Comparison of ENCODE assay signal across 8 cellular contexts in the genomic region with DNA sequence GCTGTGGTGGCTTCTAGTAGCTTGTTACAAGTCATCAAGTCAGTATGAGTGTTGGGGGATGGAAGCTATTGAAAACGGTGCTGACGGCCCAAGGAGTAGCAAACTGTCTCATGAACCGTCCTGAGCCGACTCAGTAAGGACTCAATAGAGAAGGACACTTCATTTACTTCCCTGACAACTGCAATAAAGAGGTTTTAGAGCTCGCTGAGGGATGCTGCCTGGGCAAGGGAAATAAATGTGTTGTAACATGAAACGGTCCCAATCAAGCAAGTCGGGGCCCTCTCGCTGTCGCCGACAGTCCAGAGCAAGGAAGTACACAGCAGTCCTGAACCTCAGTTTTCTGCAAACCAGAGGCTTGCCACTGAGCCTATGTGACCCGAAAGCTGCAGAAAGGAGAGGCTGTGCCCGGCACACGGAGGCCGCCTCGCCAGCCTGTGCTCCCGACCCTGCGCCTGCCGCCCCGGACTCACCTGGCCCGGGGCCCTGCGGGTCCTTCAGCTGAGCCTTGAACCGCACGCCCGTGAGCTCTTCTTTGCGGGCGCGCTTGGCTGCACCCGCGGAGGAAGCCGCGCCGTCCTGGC. TPM values are rescaled to one million over a fixed set of nuclear protein-coding genes. Genes with fewer than 3 reads are reported as not detected.
DNase-seq lines count a peak whose midpoint lies in the region; ATAC-seq and TF ChIP-seq lines count a peak whose summit lies in the region.

No MANE protein-coding gene starts in this region.

- ATAC-seq in Right ventricle myocardium inferior: no peak
- ATAC-seq in lung (ENCODE audit: insufficient read depth, low FRiP score): peak; percentile 9
- ATAC-seq in aorta (ENCODE audit: low FRiP score): peak; percentile 52
- ATAC-seq in GM18907 (IDR thresholded peaks at IDR 0.05; ENCODE audit: unreplicated experiment): no peak

- TF ChIP-seq CTCF in cardiac muscle cell (IDR thresholded peaks at IDR 0.05; ENCODE audit: low read depth, low read length) (no peak), breast epithelium (IDR thresholded peaks at IDR 0.05) (no peak), lung (IDR thresholded peaks at IDR 0.05; ENCODE audit: control extremely low read depth, extremely low read depth) (no peak)

- H3K27me3 ChIP-seq in cardiac muscle cell: peaks cover 7% of the 10 kb centered on the region
- no peaks in the 10 kb centered on the region for H3K27me3 ChIP-seq in breast epithelium
- no peaks in the 10 kb centered on the region for H3K27me3 ChIP-seq in lung (ENCODE audit: control insufficient read depth, insufficient read depth)
- no peaks in the 10 kb centered on the region for H3K27me3 ChIP-seq in aorta (ENCODE audit: control insufficient read depth in 1 of 2, insufficient read depth in 2 of 2, low read length in 1 of 2)

- H3K4me3 ChIP-seq in cardiac muscle cell: peak overlapping the region; percentile 96
- H3K4me3 ChIP-seq in breast epithelium: peak overlapping the region; percentile 68 to 95 (median 86)
- H3K4me3 ChIP-seq in lung: peak overlapping the region; percentile 100
- peak overlapping the region; percentile 76 to 77 for H3K4me3 ChIP-seq in aorta (ENCODE audit: low read length in 2 of 2)

- peaks cover 5% of the 10 kb centered on the region for H3K4me1 ChIP-seq in cardiac muscle cell (ENCODE audit: low read depth)
- H3K4me1 ChIP-seq in breast epithelium: peaks cover 0 to 10% of the 10 kb centered on the region in 2 donors
- peaks cover 13 to 21% of the 10 kb centered on the region in 2 donors for H3K4me1 ChIP-seq in lung (ENCODE audit: control insufficient read depth in 2 of 2, insufficient read depth in 2 of 2, low read length in 2 of 2)
- H3K4me1 ChIP-seq in aorta (ENCODE audit: control insufficient read depth in 1 of 2, insufficient read depth in 2 of 2, low read length in 2 of 2): no peaks in the 10 kb centered on the region

- WGBS in lung, 2 donors: 0 to 1% methylated on average over 32 of the region's 32 CpGs
- WGBS in aorta, 2 donors: 0 to 1% methylated on average over 32 of the region's 32 CpGs

- TF ChIP-seq POLR2A in breast epithelium (IDR thresholded peaks at IDR 0.05): no peak

- H3K27ac ChIP-seq in cardiac muscle cell (no peak overlapping the region), KOPT-K1 (ENCODE audit: low read depth, low read length, poor library complexity, severe bottlenecking) (peak overlapping the region; percentile 53), breast epithelium (no peak overlapping the region), lung (ENCODE audit: low read depth in 1 of 2, low read length in 1 of 2) (peak overlapping the region in 1 of 2 donors; percentile 35), aorta (ENCODE audit: low read depth in 1 of 2, low read length in 2 of 2) (no peak overlapping the region)

- H3K9me3 ChIP-seq in cardiac muscle cell (ENCODE audit: low read depth) (no peaks in the 10 kb centered on the region), KOPT-K1 (ENCODE audit: insufficient read depth, low read length, poor library complexity, severe bottlenecking) (peaks cover 15% of the 10 kb centered on the region), breast epithelium (no peaks in the 10 kb centered on the region), lung (ENCODE audit: control insufficient read depth in 2 of 2, insufficient read depth in 1 of 2, low read length in 1 of 2) (no peaks in the 10 kb centered on the region), aorta (ENCODE audit: control insufficient read depth, low read length) (no peaks in the 10 kb centered on the region)

- DNase-seq in cardiac muscle cell (ENCODE audit: low read depth in 1 of 2, low spot score in 1 of 2) (no peak), Right ventricle myocardium inferior (ENCODE audit: missing footprints) (no peak), breast epithelium (ENCODE audit: low spot score in 2 of 2) (no peak), lung (ENCODE audit: low spot score) (no peak), aorta (no peak)
- DNase-seq in effector CD8-positive, alpha-beta T cell (lab: John Stamatoyannopoulos, UW): no peak

- H3K36me3 ChIP-seq in cardiac muscle cell: no peaks in the 10 kb centered on the region
- peaks cover 29% of the 10 kb centered on the region for H3K36me3 ChIP-seq in KOPT-K1 (ENCODE audit: insufficient read depth, low read length)
- no peaks in the 10 kb centered on the region for H3K36me3 ChIP-seq in breast epithelium
- H3K36me3 ChIP-seq in lung (ENCODE audit: control insufficient read depth in 2 of 2, insufficient read depth in 2 of 2, low read length in 2 of 2): peaks cover 0 to 6% of the 10 kb centered on the region in 2 donors
- peaks cover 0 to 1% of the 10 kb centered on the region in 2 donors for H3K36me3 ChIP-seq in aorta (ENCODE audit: control insufficient read depth in 1 of 2, insufficient read depth in 2 of 2, low read length in 1 of 2)

- intact Hi-C loops in Right ventricle myocardium inferior (cut with DNase I) (no loop called here), breast epithelium (cut with DNase I; ENCODE audit: low total_unique reads) (loop anchor here (5.0 kb wide), 1 partner anchor 855 kb away; no protein-coding TSS in a partner anchor), aorta (cut with DNase I) (no loop called here)

RNA-seq across cellular contexts. Expression of gene URB1, which starts 0.4 kb away (rescaled TPM):
- total RNA-seq in cardiac muscle cell (10.7 and 13.9 TPM in 2 replicates), Right ventricle myocardium inferior (11.6 TPM), breast epithelium (10 to 100 TPM; 12.8 to 22.2 (median 20.6) TPM), lung (10 to 100 TPM; 16.2 to 17.6 TPM), aorta (10 to 100 TPM; 21.2 to 34.2 TPM)
- polyA plus RNA-seq in cardiac muscle cell (3.7 and 4.3 TPM in 2 replicates), lung (1 to 10 TPM; 3.7 to 6.6 TPM), aorta (1 to 10 TPM; 2.0 to 4.7 TPM)

RNA-seq across cellular contexts. Expression of gene EVA1C, which starts 20.1 kb away (rescaled TPM):
- total RNA-seq in cardiac muscle cell: 0.51 and 0.81 TPM in 2 replicates
- 0.55 TPM in 1 of 2 replicates, not detected in the other for polyA plus RNA-seq in cardiac muscle cell
- 12.8 TPM for total RNA-seq in Right ventricle myocardium inferior
- 10 to 100 TPM; 30.2 to 69.8 (median 58.5) TPM for total RNA-seq in breast epithelium
- 10 to 100 TPM; 13.9 to 59.0 TPM for total RNA-seq in lung
- 10 to 100 TPM; 44.5 to 52.7 TPM for polyA plus RNA-seq in lung
- 10 to 100 TPM; 48.6 to 72.6 TPM for total RNA-seq in aorta
- polyA plus RNA-seq in aorta: 100 to 1,000 TPM in 1 of 2 donors, 10 to 100 TPM in 1; 40.9 to 105 TPM

Comparison
In these comparisons a context has a peak if more than half of its experiments do, and no peak if none do; other contexts are left out.
1. ATAC-seq: peak in lung (single experiment) and aorta (single experiment); none in Right ventricle myocardium inferior (single experiment) and GM18907 (single experiment).
2. Peak in every context shown above with its lines, with median percentiles within 50 percentile points of each other: H3K4me3 ChIP-seq.